1 cellular context compared by ENCODE assay signal in genomic region chr4:17576932-17577659, GRCh38.
A peak's percentile ranks its signal among the peaks of the same experiment; 100 is the strongest.
TF ChIP-seq lines count a peak whose summit lies in the region.

Gene LAP3 (plus strand): TSS chr4:17577198. CDS start chr4:17577466, 268 bp downstream.

TF ChIP-seq in K562, 482 proteins besides CTCF, POLR2A, EP300 and RAD21 (continued from another document and continues in another):
- TF ChIP-seq GTF2B (IDR thresholded peaks at IDR 0.05; ENCODE audit: extremely low read depth, insufficient read length) (no peak), ARID1B (IDR thresholded peaks at IDR 0.05) (no peak), SPI1 (IDR thresholded peaks at IDR 0.05; ENCODE audit: borderline replicate concordance, low read depth, low read length) (no peak), ILK (tag; IDR thresholded peaks at IDR 0.05; ENCODE audit: borderline replicate concordance, low read depth) (no peak), ADNP (tag; IDR thresholded peaks at IDR 0.05) (no peak), BRCA1 (IDR thresholded peaks at IDR 0.05) (no peak), BRCA1 (CRISPR knock-in tag; IDR thresholded peaks at IDR 0.05) (no peak), ZC3H8 (IDR thresholded peaks at IDR 0.05) (no peak), NR3C1 (CRISPR knock-in tag; IDR thresholded peaks at IDR 0.05) (no peak), SIN3B (IDR thresholded peaks at IDR 0.05; ENCODE audit: low read depth) (no peak), ZNF347 (CRISPR knock-in tag; IDR thresholded peaks at IDR 0.05; ENCODE audit: low read depth) (no peak), PBX2 (CRISPR knock-in tag; IDR thresholded peaks at IDR 0.05; ENCODE audit: low read depth) (no peak), PBX2 (tag; conservative IDR thresholded peaks at IDR 0.05; ENCODE audit: low read depth) (no peak), LCOR (CRISPR knock-in tag; IDR thresholded peaks at IDR 0.05) (no peak), ZNF3 (CRISPR knock-in tag; IDR thresholded peaks at IDR 0.05) (no peak), ZNF644 (tag; IDR thresholded peaks at IDR 0.05; ENCODE audit: low read depth) (no peak), TARDBP (IDR thresholded peaks at IDR 0.05) (no peak), ETV1 (tag; conservative IDR thresholded peaks at IDR 0.05; ENCODE audit: low read depth) (peak; percentile 25; the same call in 1 of the 2 replicates), ZFP91 (CRISPR knock-in tag; IDR thresholded peaks at IDR 0.05) (no peak), OTX1 (CRISPR knock-in tag; IDR thresholded peaks at IDR 0.05) (no peak), PHF8 (IDR thresholded peaks at IDR 0.05; ENCODE audit: borderline replicate concordance, low read length) (peak; percentile 66), SNRNP70 (optimal IDR thresholded peaks at IDR 0.05; ENCODE audit: low read depth, low read length) (no peak), ELF2 (CRISPR knock-in tag; IDR thresholded peaks at IDR 0.05) (no peak), ZNF57 (CRISPR knock-in tag; IDR thresholded peaks at IDR 0.05) (no peak), ILF3 (IDR thresholded peaks at IDR 0.05; ENCODE audit: borderline replicate concordance) (no peak; the same call in 1 of the 2 replicates), E2F8 (IDR thresholded peaks at IDR 0.05; ENCODE audit: low read depth, partially characterized antibody) (peak; percentile 13), ZNF165 (CRISPR knock-in tag; IDR thresholded peaks at IDR 0.05; ENCODE audit: borderline replicate concordance) (no peak), ZKSCAN8 (CRISPR knock-in tag; IDR thresholded peaks at IDR 0.05) (no peak), HDAC1 (IDR thresholded peaks at IDR 0.05) (peak in 1 of 2 experiments; percentile 79; a peak in 2 of 4 replicates), CREB3L1 (IDR thresholded peaks at IDR 0.05; ENCODE audit: borderline replicate concordance, low read depth) (no peak), SMAD2 (IDR thresholded peaks at IDR 0.05; ENCODE audit: low read depth, low read length) (no peak), ELK3 (CRISPR knock-in tag; IDR thresholded peaks at IDR 0.05) (no peak), SMC3 (conservative IDR thresholded peaks at IDR 0.05; ENCODE audit: insufficient read depth, low read depth, low read length) (no peak), NFE2 (IDR thresholded peaks at IDR 0.05; ENCODE audit: low read depth) (no peak), ZKSCAN3 (CRISPR knock-in tag; IDR thresholded peaks at IDR 0.05) (no peak), YBX1 (IDR thresholded peaks at IDR 0.05) (no peak), MTA3 (IDR thresholded peaks at IDR 0.05; ENCODE audit: borderline replicate concordance) (no peak), ZNF589 (CRISPR knock-in tag; IDR thresholded peaks at IDR 0.05; ENCODE audit: low read depth) (no peak), ZNF277 (CRISPR knock-in tag; IDR thresholded peaks at IDR 0.05; ENCODE audit: borderline replicate concordance) (no peak), RBM15 (IDR thresholded peaks at IDR 0.05; ENCODE audit: insufficient read depth, low read length) (no peak), TEAD2 (tag; IDR thresholded peaks at IDR 0.05) (no peak), ZNF436 (CRISPR knock-in tag; IDR thresholded peaks at IDR 0.05) (no peak), MBD1 (CRISPR knock-in tag; IDR thresholded peaks at IDR 0.05) (no peak), TEAD1 (CRISPR knock-in tag; IDR thresholded peaks at IDR 0.05) (no peak), TCF7L2 (IDR thresholded peaks at IDR 0.05; ENCODE audit: low read depth, low read length) (no peak), BRF1 (IDR thresholded peaks at IDR 0.05; ENCODE audit: borderline replicate concordance, extremely low read depth, insufficient read length) (no peak), TRIM28 (IDR thresholded peaks at IDR 0.05) (no peak), THAP12 (CRISPR knock-in tag; IDR thresholded peaks at IDR 0.05) (0 out of 2 replicates have a peak, but pooled peaks have one; percentile 24), TRIM25 (IDR thresholded peaks at IDR 0.05; ENCODE audit: borderline replicate concordance) (no peak), CC2D1A (IDR thresholded peaks at IDR 0.05) (no peak), DLX4 (CRISPR knock-in tag; IDR thresholded peaks at IDR 0.05) (no peak), KDM4B (IDR thresholded peaks at IDR 0.05; ENCODE audit: borderline replicate concordance in 2 of 2, low read depth in 1 of 2) (no peak; a peak in 1 of 4 replicates), ZNF561 (CRISPR knock-in tag; conservative IDR thresholded peaks at IDR 0.05) (no peak), ZNF408 (CRISPR knock-in tag; IDR thresholded peaks at IDR 0.05; ENCODE audit: low read depth) (no peak)
